19 cellular contexts compared by ENCODE assay signal in genomic region chr4:150255610-150256580, GRCh38.
DNase-seq lines count a peak whose midpoint lies in the region; ATAC-seq and TF ChIP-seq lines count a peak whose summit lies in the region.
"Had no signal": no experiment of that assay in that cellular context is flagged by ENCODE, and none has a peak within 500 bp of the region (broad histone marks: within the 10 kb centered on the region; RNA-seq: fewer than 3 reads in every experiment).

No MANE protein-coding gene starts in this region.

- intact Hi-C loops in esophagus muscularis mucosa (cut with DNase I) = no loop called here
- intact Hi-C loops in aorta (cut with DNase I) = no loop called here

- no peak for TF ChIP-seq EP300 in esophagus muscularis mucosa (IDR thresholded peaks at IDR 0.05)

- TF ChIP-seq CTCF in esophagus muscularis mucosa (IDR thresholded peaks at IDR 0.05) (no peak), lung (IDR thresholded peaks at IDR 0.05; ENCODE audit: control extremely low read depth, extremely low read depth) (no peak)

- H3K9me3 ChIP-seq in esophagus muscularis mucosa = no peaks in the 10 kb centered on the region
- H3K9me3 ChIP-seq in lung (ENCODE audit: control insufficient read depth in 2 of 2, insufficient read depth in 1 of 2, low read length in 1 of 2) = peaks cover 0 to 2% of the 10 kb centered on the region in 2 donors
- no peaks in the 10 kb centered on the region for H3K9me3 ChIP-seq in aorta (ENCODE audit: control insufficient read depth, low read length)
- H3K9me3 ChIP-seq: uterus had no signal

- H3K9me3 Mint-ChIP-seq in activated naive CD4-positive, alpha-beta T cell treated with anti-CD3 and anti-CD28 coated beads, Interleukin-2, amount 50 U/mL, for 72 hours = no peaks in the 10 kb centered on the region
- H3K9me3 Mint-ChIP-seq in stimulated activated naive B cell treated with anti-CD40 and anti-IgM and Interleukin-4, amounts not matched to agents 10 μg/mL and 1 μg/mL and 100 μg/mL, for 72 hours = no peaks in the 10 kb centered on the region
- H3K9me3 Mint-ChIP-seq: activated CD4-positive, alpha-beta T cell treated with anti-CD3 and anti-CD28 coated beads, Interleukin-2, amount 10 ng/mL, durations not matched to agents 7 days and 5 days; activated naive CD4-positive, alpha-beta T cell treated with anti-CD3 and anti-CD28 coated beads, Interleukin-2, amount 10 ng/mL, durations not matched to agents 7 days and 5 days had no signal

- H3K4me1 ChIP-seq in esophagus muscularis mucosa (peaks cover 0 to 27% (median 16%) of the 10 kb centered on the region in 4 donors), lung (ENCODE audit: control insufficient read depth in 2 of 2, insufficient read depth in 2 of 2, low read length in 2 of 2) (no peaks in the 10 kb centered on the region), aorta (ENCODE audit: control insufficient read depth in 1 of 2, insufficient read depth in 2 of 2, low read length in 2 of 2) (no peaks in the 10 kb centered on the region)
- H3K4me1 ChIP-seq: uterus had no signal

- H3K27me3 ChIP-seq in esophagus muscularis mucosa (no peaks in the 10 kb centered on the region), lung (ENCODE audit: control insufficient read depth, insufficient read depth) (no peaks in the 10 kb centered on the region), aorta (ENCODE audit: control insufficient read depth in 1 of 2, insufficient read depth in 2 of 2, low read length in 1 of 2) (no peaks in the 10 kb centered on the region)
- H3K27me3 ChIP-seq: brain microvascular endothelial cell, uterus had no signal

- H3K4me1 Mint-ChIP-seq in stimulated activated naive B cell treated with anti-CD40 and anti-IgM and Interleukin-4, amounts not matched to agents 10 μg/mL and 1 μg/mL and 100 μg/mL, for 72 hours = no peaks in the 10 kb centered on the region
- H3K4me1 Mint-ChIP-seq: activated CD4-positive, alpha-beta T cell treated with anti-CD3 and anti-CD28 coated beads, Interleukin-2, amount 10 ng/mL, durations not matched to agents 7 days and 5 days; activated naive CD4-positive, alpha-beta T cell treated with anti-CD3 and anti-CD28 coated beads, Interleukin-2, amount 10 ng/mL, durations not matched to agents 7 days and 5 days had no signal

- H3K4me3 ChIP-seq in esophagus muscularis mucosa = peak overlapping the region in 1 of 4 donors; percentile 4
- no peak overlapping the region for H3K4me3 ChIP-seq in lung
- H3K4me3 ChIP-seq in aorta (ENCODE audit: low read length in 2 of 2) = no peak overlapping the region
- H3K4me3 ChIP-seq: skin epidermis, uterus had no signal

- DNase-seq in activated naive CD4-positive, alpha-beta T cell treated with anti-CD3 and anti-CD28 coated beads, Interleukin-2, amount 50 U/mL, for 72 hours (ENCODE audit: low spot score in 2 of 2) = no peak
- DNase-seq in activated naive CD4-positive, alpha-beta T cell treated with anti-CD3 and anti-CD28 coated beads, Interleukin-2, amount 50 U/mL, for 16 hours = no peak
- peak; percentile 74 for DNase-seq in esophagus muscularis mucosa (ENCODE audit: extremely low spot score)
- DNase-seq in lung (ENCODE audit: low spot score) = no peak
- no peak for DNase-seq in stimulated activated naive B cell treated with anti-CD40 and anti-IgM and Interleukin-4, amounts not matched to agents 10 μg/mL and 1 μg/mL and 100 μg/mL, for 72 hours
- DNase-seq in NCI-H774 (lab: John Stamatoyannopoulos, UW) = no peak
- no peak for DNase-seq in aorta
- DNase-seq: 8988T; activated CD4-positive, alpha-beta T cell treated with anti-CD3 and anti-CD28 coated beads, Interleukin-2, amount 10 ng/mL, durations not matched to agents 7 days and 5 days; activated naive CD4-positive, alpha-beta T cell treated with anti-CD3 and anti-CD28 coated beads, Interleukin-2, amount 10 ng/mL, durations not matched to agents 7 days and 5 days; activated T-cell treated with anti-CD3 and anti-CD28 coated beads for 4 hours; brain microvascular endothelial cell; EL; NCI-H510A treated with DMSO at 0.1 percent for 48 hours; SHP77; stimulated activated CD4-positive, alpha-beta T cell treated with anti-CD3 and anti-CD28 coated beads, Interleukin-2, amount 100 ng/mL, for 48 hours; uterus had no signal

- no peak for TF ChIP-seq POLR2A in esophagus muscularis mucosa (IDR thresholded peaks at IDR 0.05; ENCODE audit: low read depth)

- ATAC-seq in activated naive CD4-positive, alpha-beta T cell treated with anti-CD3 and anti-CD28 coated beads, Interleukin-2, amount 50 U/mL, for 72 hours = no peak
- ATAC-seq in lung (ENCODE audit: insufficient read depth, low FRiP score) = peak; percentile 12
- ATAC-seq in stimulated activated naive B cell treated with anti-CD40 and anti-IgM and Interleukin-4, amounts not matched to agents 10 μg/mL and 1 μg/mL and 100 μg/mL, for 72 hours (replicated peaks) = no peak
- ATAC-seq in GM21423 (IDR thresholded peaks at IDR 0.05; ENCODE audit: unreplicated experiment) = no peak
- ATAC-seq in aorta (ENCODE audit: low FRiP score) = no peak

- H3K4me3 Mint-ChIP-seq in stimulated activated naive B cell treated with anti-CD40 and anti-IgM and Interleukin-4, amounts not matched to agents 10 μg/mL and 1 μg/mL and 100 μg/mL, for 72 hours = no peak overlapping the region
- H3K4me3 Mint-ChIP-seq: activated CD4-positive, alpha-beta T cell treated with anti-CD3 and anti-CD28 coated beads, Interleukin-2, amount 10 ng/mL, durations not matched to agents 7 days and 5 days; activated naive CD4-positive, alpha-beta T cell treated with anti-CD3 and anti-CD28 coated beads, Interleukin-2, amount 10 ng/mL, durations not matched to agents 7 days and 5 days had no signal

- peak overlapping the region; percentile 40 to 55 (median 42) for H3K27ac ChIP-seq in esophagus muscularis mucosa (replicated peaks in 1 of 4)
- no peak overlapping the region for H3K27ac ChIP-seq in lung (ENCODE audit: low read depth in 1 of 2, low read length in 1 of 2)
- H3K27ac ChIP-seq in aorta (ENCODE audit: low read depth in 1 of 2, low read length in 2 of 2) = no peak overlapping the region
- H3K27ac ChIP-seq: brain microvascular endothelial cell, skin epidermis, uterus had no signal

- 83% methylated on average over 29 of the region's 38 CpGs for WGBS in esophagus muscularis mucosa
- WGBS in lung, 2 donors = 81 to 91% methylated on average over 37 to 38 of the region's 38 CpGs
- 87% methylated on average over 35 to 38 of the region's 38 CpGs for WGBS in aorta, 2 donors

- no peaks in the 10 kb centered on the region for H3K36me3 Mint-ChIP-seq in activated naive CD4-positive, alpha-beta T cell treated with anti-CD3 and anti-CD28 coated beads, Interleukin-2, amount 50 U/mL, for 72 hours
- peaks cover 0 to 12% of the 10 kb centered on the region in 2 donors for H3K36me3 Mint-ChIP-seq in stimulated activated naive B cell treated with anti-CD40 and anti-IgM and Interleukin-4, amounts not matched to agents 10 μg/mL and 1 μg/mL and 100 μg/mL, for 72 hours
- H3K36me3 Mint-ChIP-seq: activated naive CD4-positive, alpha-beta T cell treated with anti-CD3 and anti-CD28 coated beads, Interleukin-2, amount 10 ng/mL, durations not matched to agents 7 days and 5 days had no signal

- no peaks in the 10 kb centered on the region for H3K27me3 Mint-ChIP-seq in stimulated activated naive B cell treated with anti-CD40 and anti-IgM and Interleukin-4, amounts not matched to agents 10 μg/mL and 1 μg/mL and 100 μg/mL, for 72 hours
- H3K27me3 Mint-ChIP-seq: activated CD4-positive, alpha-beta T cell treated with anti-CD3 and anti-CD28 coated beads, Interleukin-2, amount 10 ng/mL, durations not matched to agents 7 days and 5 days had no signal

- H3K36me3 ChIP-seq in esophagus muscularis mucosa = peaks cover 10 to 51% (median 33%) of the 10 kb centered on the region in 4 donors
- peaks cover 0 to 7% of the 10 kb centered on the region in 2 donors for H3K36me3 ChIP-seq in lung (ENCODE audit: control insufficient read depth in 2 of 2, insufficient read depth in 2 of 2, low read length in 2 of 2)
- peaks cover 0 to 5% of the 10 kb centered on the region in 2 donors for H3K36me3 ChIP-seq in aorta (ENCODE audit: control insufficient read depth in 1 of 2, insufficient read depth in 2 of 2, low read length in 1 of 2)
- H3K36me3 ChIP-seq: brain microvascular endothelial cell, uterus had no signal

- peak overlapping the region; percentile 53 to 55 for H3K27ac Mint-ChIP-seq in activated naive CD4-positive, alpha-beta T cell treated with anti-CD3 and anti-CD28 coated beads, Interleukin-2, amount 50 U/mL, for 72 hours
- peak overlapping the region; percentile 51 for H3K27ac Mint-ChIP-seq in stimulated activated naive B cell treated with anti-CD40 and anti-IgM and Interleukin-4, amounts not matched to agents 10 μg/mL and 1 μg/mL and 100 μg/mL, for 72 hours
- H3K27ac Mint-ChIP-seq: activated CD4-positive, alpha-beta T cell treated with anti-CD3 and anti-CD28 coated beads, Interleukin-2, amount 10 ng/mL, durations not matched to agents 7 days and 5 days; activated naive CD4-positive, alpha-beta T cell treated with anti-CD3 and anti-CD28 coated beads, Interleukin-2, amount 10 ng/mL, durations not matched to agents 7 days and 5 days had no signal

Comparison
In these comparisons a context has a peak if more than half of its experiments do, and no peak if none do; other contexts are left out.
1. H3K27ac ChIP-seq: peak in esophagus muscularis mucosa (4 of 4); none in lung (0 of 2) and aorta (0 of 2).